9 cellular contexts compared by ENCODE assay signal in genomic region chr1:181126871-181127587, GRCh38.
DNase-seq lines count a peak whose midpoint lies in the region; TF ChIP-seq lines count a peak whose summit lies in the region.
"Had no signal": no experiment of that assay in that cellular context is flagged by ENCODE, and none has a peak within 500 bp of the region (broad histone marks: within the 10 kb centered on the region; RNA-seq: fewer than 3 reads in every experiment).

No MANE protein-coding gene starts in this region.

- H3K9me3 Mint-ChIP-seq in T-helper 2 cell treated with Interferon-gamma antibody and Interleukin-4, amounts not matched to agents 5 μg/mL and 100 μg/mL, for 36 hours, result no peaks in the 10 kb centered on the region

- peaks cover 39% of the 10 kb centered on the region for H3K4me1 Mint-ChIP-seq in T-helper 2 cell treated with Interferon-gamma antibody and Interleukin-4, amounts not matched to agents 5 μg/mL and 100 μg/mL, for 36 hours (ENCODE audit: low read depth)

- no peaks in the 10 kb centered on the region for H3K36me3 ChIP-seq in WERI-Rb-1

- no peak overlapping the region for H3K4me3 Mint-ChIP-seq in T-helper 2 cell treated with Interferon-gamma antibody and Interleukin-4, amounts not matched to agents 5 μg/mL and 100 μg/mL, for 36 hours

- no peak overlapping the region for H3K27ac ChIP-seq in WERI-Rb-1

- H3K27me3 ChIP-seq in WERI-Rb-1 (ENCODE audit: insufficient read depth, low read depth, severe bottlenecking), result no peaks in the 10 kb centered on the region

- peak; percentile 79 for DNase-seq in CD1c-positive myeloid dendritic cell (ENCODE audit: extremely low spot score)
- DNase-seq in LoVo (ENCODE audit: low spot score), result peak; percentile 88
- DNase-seq in NCI-H748 (lab: John Stamatoyannopoulos, UW; ENCODE audit: unreplicated experiment), result peak; percentile 88
- DNase-seq in glomerular visceral epithelial cell (ENCODE audit: extremely low spot score), result peak; percentile 35
- DNase-seq in T-helper 2 cell treated with Interferon-gamma antibody and Interleukin-4, amounts not matched to agents 5 μg/mL and 100 μg/mL, for 36 hours (ENCODE audit: low spot score), result no peak
- DNase-seq in T-helper 2 cell, result no peak
- no peak for DNase-seq in activated CD8-positive, alpha-beta memory T cell treated with anti-CD3 and anti-CD28 coated beads, Interleukin-2, amount 50 U/mL, for 4 hours
- DNase-seq in WERI-Rb-1, result no peak
- DNase-seq: activated CD4-positive, alpha-beta T cell treated with anti-CD3 and anti-CD28 coated beads, Interleukin-2, amount 50 U/mL, for 48 hours had no signal

- no peaks in the 10 kb centered on the region for H3K9me3 ChIP-seq in WERI-Rb-1 (ENCODE audit: severe bottlenecking)

- H3K27ac Mint-ChIP-seq in T-helper 2 cell treated with Interferon-gamma antibody and Interleukin-4, amounts not matched to agents 5 μg/mL and 100 μg/mL, for 36 hours, result no peak overlapping the region

- H3K27me3 Mint-ChIP-seq in T-helper 2 cell treated with Interferon-gamma antibody and Interleukin-4, amounts not matched to agents 5 μg/mL and 100 μg/mL, for 36 hours (ENCODE audit: low read depth), result no peaks in the 10 kb centered on the region

- no peaks in the 10 kb centered on the region for H3K36me3 Mint-ChIP-seq in T-helper 2 cell treated with Interferon-gamma antibody and Interleukin-4, amounts not matched to agents 5 μg/mL and 100 μg/mL, for 36 hours (ENCODE audit: low read depth)

- TF ChIP-seq CTCF in WERI-Rb-1 (IDR thresholded peaks at IDR 0.05; ENCODE audit: low read depth, low read length), result no peak

- no peak overlapping the region for H3K4me3 ChIP-seq in WERI-Rb-1 (ENCODE audit: low read depth, low read length)

Comparison
In these comparisons a context has a peak if more than half of its experiments do, and no peak if none do; other contexts are left out.
1. DNase-seq: peak in CD1c-positive myeloid dendritic cell (single experiment), LoVo (single experiment), NCI-H748 (single experiment) and glomerular visceral epithelial cell (single experiment); none in T-helper 2 cell treated with Interferon-gamma antibody and Interleukin-4, amounts not matched to agents 5 μg/mL and 100 μg/mL, for 36 hours (single experiment), T-helper 2 cell (0 of 5), activated CD8-positive, alpha-beta memory T cell treated with anti-CD3 and anti-CD28 coated beads, Interleukin-2, amount 50 U/mL, for 4 hours (single experiment) and WERI-Rb-1 (single experiment).